In genomic region chr17:58052951-58053715, GRCh38 we compare ENCODE assay signal across 1 cellular context.
TF ChIP-seq lines count a peak whose summit lies in the region.

No MANE protein-coding gene starts in this region.

TF ChIP-seq in HEK293, 187 proteins besides CTCF, POLR2A, EP300 and RAD21 (continued from another document):
- TF ChIP-seq ZSCAN4 (tag by site-specific recombination; IDR thresholded peaks at IDR 0.05) (no peak), HIC1 (tag by site-specific recombination; IDR thresholded peaks at IDR 0.05) (0 out of 2 replicates have a peak, but pooled peaks have one; percentile 19), ZNF621 (tag by site-specific recombination; IDR thresholded peaks at IDR 0.05) (no peak), ZNF140 (tag by site-specific recombination; IDR thresholded peaks at IDR 0.05) (no peak), ZFP3 (tag by site-specific recombination; IDR thresholded peaks at IDR 0.05; ENCODE audit: low read depth) (no peak), ZNF114 (tag by site-specific recombination; IDR thresholded peaks at IDR 0.05) (no peak), ZNF398 (tag by site-specific recombination; IDR thresholded peaks at IDR 0.05) (peak; percentile 63), BCL6B (tag by site-specific recombination; IDR thresholded peaks at IDR 0.05) (no peak), ZNF423 (tag by site-specific recombination; IDR thresholded peaks at IDR 0.05) (no peak), PRDM1 (tag by site-specific recombination; IDR thresholded peaks at IDR 0.05) (no peak), ZNF362 (tag by site-specific recombination; IDR thresholded peaks at IDR 0.05) (0 out of 2 replicates have a peak, but pooled peaks have one; percentile 63)
